In genomic region chr17:4901648-4902344, GRCh38 we compare ENCODE assay signal across 11 cellular contexts. TPM values are rescaled to one million over a fixed set of nuclear protein-coding genes. Genes with fewer than 3 reads are reported as not detected.
DNase-seq lines count a peak whose midpoint lies in the region; ATAC-seq and TF ChIP-seq lines count a peak whose summit lies in the region.
"Had no signal": no experiment of that assay in that cellular context is flagged by ENCODE, and none has a peak within 500 bp of the region (broad histone marks: within the 10 kb centered on the region; RNA-seq: fewer than 3 reads in every experiment).

No MANE protein-coding gene starts in this region.

- H3K27ac Mint-ChIP-seq in activated naive CD4-positive, alpha-beta T cell treated with anti-CD3 and anti-CD28 coated beads, Interleukin-2, amount 50 U/mL, for 24 hours: no peak overlapping the region
- peak overlapping the region; percentile 92 for H3K27ac Mint-ChIP-seq in central memory CD8-positive, alpha-beta T cell (ENCODE audit: low read depth)

- no peaks in the 10 kb centered on the region for H3K9me3 Mint-ChIP-seq in activated naive CD4-positive, alpha-beta T cell treated with anti-CD3 and anti-CD28 coated beads, Interleukin-2, amount 50 U/mL, for 24 hours
- no peaks in the 10 kb centered on the region for H3K9me3 Mint-ChIP-seq in central memory CD8-positive, alpha-beta T cell

- peaks cover 31% of the 10 kb centered on the region for H3K4me1 Mint-ChIP-seq in activated naive CD4-positive, alpha-beta T cell treated with anti-CD3 and anti-CD28 coated beads, Interleukin-2, amount 50 U/mL, for 24 hours
- peaks cover 42% of the 10 kb centered on the region for H3K4me1 Mint-ChIP-seq in central memory CD8-positive, alpha-beta T cell

- no peaks in the 10 kb centered on the region for H3K36me3 Mint-ChIP-seq in activated naive CD4-positive, alpha-beta T cell treated with anti-CD3 and anti-CD28 coated beads, Interleukin-2, amount 50 U/mL, for 24 hours
- peaks cover 35% of the 10 kb centered on the region for H3K36me3 Mint-ChIP-seq in central memory CD8-positive, alpha-beta T cell (ENCODE audit: insufficient read depth)

- intact Hi-C loops in mucosa of descending colon (cut with DNase I, micrococcal nuclease) (no loop called here), upper lobe of right lung (cut with DNase I) (loop anchor here (10.0 kb wide), 1 partner anchor 163 kb away; no protein-coding TSS in a partner anchor), esophagus muscularis mucosa (cut with DNase I) (no loop called here)

- H3K36me3 ChIP-seq in mucosa of descending colon (ENCODE audit: low read depth) (no peaks in the 10 kb centered on the region), upper lobe of right lung (peaks cover 5% of the 10 kb centered on the region), esophagus muscularis mucosa (peaks cover under 1 to 9% (median 6%) of the 10 kb centered on the region in 4 donors)

- TF ChIP-seq CTCF in mucosa of descending colon (IDR thresholded peaks at IDR 0.05): no peak
- TF ChIP-seq CTCF in upper lobe of right lung (IDR thresholded peaks at IDR 0.05): no peak
- TF ChIP-seq CTCF in esophagus muscularis mucosa (IDR thresholded peaks at IDR 0.05): no peak

- no peaks in the 10 kb centered on the region for H3K9me3 ChIP-seq in mucosa of descending colon
- H3K9me3 ChIP-seq in upper lobe of right lung: no peaks in the 10 kb centered on the region
- no peaks in the 10 kb centered on the region for H3K9me3 ChIP-seq in esophagus muscularis mucosa

- peak overlapping the region; percentile 42 for H3K27ac ChIP-seq in upper lobe of right lung
- peak overlapping the region in 2 of 4 donors; percentile 36 to 59 for H3K27ac ChIP-seq in esophagus muscularis mucosa (replicated peaks in 1 of 4)
- H3K27ac ChIP-seq: VCaP had no signal

- H3K4me1 ChIP-seq in mucosa of descending colon (ENCODE audit: low read depth) (peaks cover 40% of the 10 kb centered on the region), upper lobe of right lung (peaks cover 9% of the 10 kb centered on the region), esophagus muscularis mucosa (peaks cover 10 to 47% (median 33%) of the 10 kb centered on the region in 4 donors)

- 50% methylated on average over 19 of the region's 48 CpGs for whole genome bisulfite sequencing in esophagus muscularis mucosa

- H3K4me3 ChIP-seq in mucosa of descending colon (no peak overlapping the region), upper lobe of right lung (peak overlapping the region; percentile 53), esophagus muscularis mucosa (peak overlapping the region in 2 of 4 donors; percentile 46 to 53)

- no peak for TF ChIP-seq EP300 in esophagus muscularis mucosa (IDR thresholded peaks at IDR 0.05)

- no peak for DNase-seq in activated naive CD4-positive, alpha-beta T cell (lab: John Stamatoyannopoulos, UW)
- no peak for DNase-seq in central memory CD8-positive, alpha-beta T cell (ENCODE audit: low spot score in 2 of 2)
- DNase-seq in mucosa of descending colon (peak; percentile 25 to 83 (median 75)), upper lobe of right lung (peak; percentile 86), esophagus muscularis mucosa (ENCODE audit: extremely low spot score) (no peak), NCI-H1105 treated with DMSO at 0.1 percent for 48 hours (lab: John Stamatoyannopoulos, UW) (no peak), NCI-H1930 (lab: John Stamatoyannopoulos, UW) (no peak)
- DNase-seq: kidney glomerular epithelial cell, NCI-H446 treated with DMSO at 0.1 percent for 48 hours had no signal

- no peaks in the 10 kb centered on the region for H3K27me3 Mint-ChIP-seq in activated naive CD4-positive, alpha-beta T cell treated with anti-CD3 and anti-CD28 coated beads, Interleukin-2, amount 50 U/mL, for 24 hours
- H3K27me3 Mint-ChIP-seq in central memory CD8-positive, alpha-beta T cell: no peaks in the 10 kb centered on the region

- H3K27me3 ChIP-seq in upper lobe of right lung (peaks cover 6% of the 10 kb centered on the region), esophagus muscularis mucosa (peaks cover 0 to 54% (median 26%) of the 10 kb centered on the region in 4 donors)

- no peak for TF ChIP-seq POLR2A in esophagus muscularis mucosa (IDR thresholded peaks at IDR 0.05; ENCODE audit: low read depth)

- ATAC-seq in central memory CD8-positive, alpha-beta T cell (replicated peaks; ENCODE audit: extremely low read depth, poor library complexity, severe bottlenecking): no peak
- ATAC-seq in mucosa of descending colon (peak; percentile 24), upper lobe of right lung (peak; percentile 61)

- peak overlapping the region; percentile 19 for H3K4me3 Mint-ChIP-seq in activated naive CD4-positive, alpha-beta T cell treated with anti-CD3 and anti-CD28 coated beads, Interleukin-2, amount 50 U/mL, for 24 hours
- H3K4me3 Mint-ChIP-seq in central memory CD8-positive, alpha-beta T cell: peak overlapping the region; percentile 84

RNA-seq across cellular contexts. Expression of gene CHRNE, which starts 1.1 kb away (rescaled TPM):
- total RNA-seq in mucosa of descending colon: 1 to 10 TPM in 1 of 3 donors, under 1 TPM in 1, not detected in 1; 0.24 to 1.3 TPM
- total RNA-seq in upper lobe of right lung: 0.98 TPM
- total RNA-seq in esophagus muscularis mucosa: 1 to 10 TPM in 1 of 4 donors, under 1 TPM in 2, not detected in 1; 0.13 to 1.2 (median 0.63) TPM

RNA-seq across cellular contexts. Expression of gene C17orf107, which starts 2.5 kb away (rescaled TPM):
- total RNA-seq in mucosa of descending colon (1 to 10 TPM in 1 of 3 donors, under 1 TPM in 2; 0.52 to 2.6 (median 0.80) TPM), upper lobe of right lung (2.7 TPM), esophagus muscularis mucosa (1 to 10 TPM in 2 of 4 donors, under 1 TPM in 2; 0.32 to 1.5 (median 0.88) TPM)

RNA-seq across cellular contexts. Expression of gene GP1BA, which starts 30.3 kb away (rescaled TPM):
- total RNA-seq in mucosa of descending colon (not detected), upper lobe of right lung (0.55 TPM), esophagus muscularis mucosa (under 1 TPM in 1 of 4 donors, not detected in 3; 0.33 TPM)

RNA-seq across cellular contexts. Expression of gene SLC25A11, which starts 38.0 kb away (rescaled TPM):
- total RNA-seq in mucosa of descending colon (10 to 100 TPM; 68.4 to 87.2 (median 72.8) TPM), upper lobe of right lung (55.0 TPM), esophagus muscularis mucosa (10 to 100 TPM; 38.8 to 73.4 (median 55.5) TPM)

RNA-seq across cellular contexts. Expression of gene RNF167, which starts 38.3 kb away (rescaled TPM):
- total RNA-seq in mucosa of descending colon (100 to 1,000 TPM in 2 of 3 donors, 10 to 100 TPM in 1; 90.8 to 118 (median 114) TPM), upper lobe of right lung (92.9 TPM), esophagus muscularis mucosa (10 to 100 TPM; 59.8 to 96.3 (median 69.5) TPM)

Comparison
In these comparisons a context has a peak if more than half of its experiments do, and no peak if none do; other contexts are left out.
1. DNase-seq: peak in mucosa of descending colon (3 of 3) and upper lobe of right lung (single experiment); none in activated naive CD4-positive, alpha-beta T cell (0 of 4), central memory CD8-positive, alpha-beta T cell (0 of 2), esophagus muscularis mucosa (single experiment), NCI-H1105 treated with DMSO at 0.1 percent for 48 hours (single experiment) and NCI-H1930 (0 of 2).